Comparison of ENCODE assay signal across 8 cellular contexts in genomic region chr6:26104457-26105108, GRCh38. TPM values are rescaled to one million over a fixed set of nuclear protein-coding genes. Genes with fewer than 3 reads are reported as not detected.
A peak's percentile ranks its signal among the peaks of the same experiment; 100 is the strongest.
DNase-seq lines count a peak whose midpoint lies in the region; ATAC-seq and TF ChIP-seq lines count a peak whose summit lies in the region.

No MANE protein-coding gene starts in this region.

- ATAC-seq in GM18909 (IDR thresholded peaks at IDR 0.05; ENCODE audit: poor library complexity, unreplicated experiment) (peak; percentile 3), left lobe of liver (peak; percentile 73), GM18519 (IDR thresholded peaks at IDR 0.05; ENCODE audit: low FRiP score, unreplicated experiment) (no peak)

- H3K27me3 ChIP-seq in HUES64 (ENCODE audit: insufficient read depth, low read length) (no peaks in the 10 kb centered on the region), thyroid gland (no peaks in the 10 kb centered on the region)

- H3K9me3 ChIP-seq in HUES64 (ENCODE audit: insufficient read depth, low read depth, low read length) = peaks cover 12% of the 10 kb centered on the region
- no peaks in the 10 kb centered on the region for H3K9me3 ChIP-seq in thyroid gland

- in situ Hi-C loops in astrocyte of the cerebellum (cut with HindIII; ENCODE audit: low sequenced_read_pairs) = no loop called here

- H3K27ac ChIP-seq in HUES64 (ENCODE audit: low read depth, low read length) (peak overlapping the region; percentile 95), thyroid gland (peak overlapping the region; percentile 66 to 86 (median 72))

- intact Hi-C loops in thyroid gland (cut with DNase I) = no loop called here

- H3K4me3 ChIP-seq in HUES64 (ENCODE audit: low read length) (peak overlapping the region; percentile 67), astrocyte of the cerebellum (ENCODE audit: low read depth, low read length) (peak overlapping the region; percentile 45), thyroid gland (replicated peaks in 1 of 3) (peak overlapping the region in 1 of 3 donors; percentile 34)

- TF ChIP-seq CTCF in astrocyte of the cerebellum (IDR thresholded peaks at IDR 0.05; ENCODE audit: low read depth, low read length, missing control alignments) (no peak), thyroid gland (IDR thresholded peaks at IDR 0.05) (no peak)

- 64% methylated on average over 20 of the region's 22 CpGs for WGBS in HUES64
- WGBS in thyroid gland, 2 donors = 40 to 44% methylated on average over 22 of the region's 22 CpGs

- H3K36me3 ChIP-seq in HUES64 (ENCODE audit: insufficient read depth, low read length) (no peaks in the 10 kb centered on the region), thyroid gland (no peaks in the 10 kb centered on the region)

- no peak for TF ChIP-seq POLR2A in thyroid gland (IDR thresholded peaks at IDR 0.05)

- peak overlapping the region; percentile 83 for H3K9ac ChIP-seq in HUES64 (ENCODE audit: low read depth, low read length)

- peaks cover 13% of the 10 kb centered on the region for H3K4me1 ChIP-seq in HUES64 (ENCODE audit: insufficient read depth, low read length)
- peaks cover 3 to 5% of the 10 kb centered on the region in 2 donors for H3K4me1 ChIP-seq in thyroid gland

- DNase-seq in astrocyte of the cerebellum (ENCODE audit: low read depth) = no peak
- peak; percentile 87 for DNase-seq in left lobe of liver (ENCODE audit: low spot score)
- peak in 1 of 2 donors; percentile 17 for DNase-seq in thyroid gland
- no peak for DNase-seq in retina
- DNase-seq in SKM-1 treated with dmso at 0.1 percent for 144 hours (lab: John Stamatoyannopoulos, UW; ENCODE audit: unreplicated experiment) = no peak

RNA-seq across cellular contexts. Expression of gene HFE, which starts 17.4 kb away (rescaled TPM):
- polyA plus RNA-seq in HUES64 (2013, experiment 1 of 2) = 0.35 TPM
- 1.0 TPM for polyA plus RNA-seq in HUES64 (2013, experiment 2 of 2)
- total RNA-seq in left lobe of liver (14.1 TPM), thyroid gland (1 to 10 TPM; 7.5 to 9.8 (median 8.3) TPM)
